ENCODE assay signal across 1 cellular context in the genomic region with DNA sequence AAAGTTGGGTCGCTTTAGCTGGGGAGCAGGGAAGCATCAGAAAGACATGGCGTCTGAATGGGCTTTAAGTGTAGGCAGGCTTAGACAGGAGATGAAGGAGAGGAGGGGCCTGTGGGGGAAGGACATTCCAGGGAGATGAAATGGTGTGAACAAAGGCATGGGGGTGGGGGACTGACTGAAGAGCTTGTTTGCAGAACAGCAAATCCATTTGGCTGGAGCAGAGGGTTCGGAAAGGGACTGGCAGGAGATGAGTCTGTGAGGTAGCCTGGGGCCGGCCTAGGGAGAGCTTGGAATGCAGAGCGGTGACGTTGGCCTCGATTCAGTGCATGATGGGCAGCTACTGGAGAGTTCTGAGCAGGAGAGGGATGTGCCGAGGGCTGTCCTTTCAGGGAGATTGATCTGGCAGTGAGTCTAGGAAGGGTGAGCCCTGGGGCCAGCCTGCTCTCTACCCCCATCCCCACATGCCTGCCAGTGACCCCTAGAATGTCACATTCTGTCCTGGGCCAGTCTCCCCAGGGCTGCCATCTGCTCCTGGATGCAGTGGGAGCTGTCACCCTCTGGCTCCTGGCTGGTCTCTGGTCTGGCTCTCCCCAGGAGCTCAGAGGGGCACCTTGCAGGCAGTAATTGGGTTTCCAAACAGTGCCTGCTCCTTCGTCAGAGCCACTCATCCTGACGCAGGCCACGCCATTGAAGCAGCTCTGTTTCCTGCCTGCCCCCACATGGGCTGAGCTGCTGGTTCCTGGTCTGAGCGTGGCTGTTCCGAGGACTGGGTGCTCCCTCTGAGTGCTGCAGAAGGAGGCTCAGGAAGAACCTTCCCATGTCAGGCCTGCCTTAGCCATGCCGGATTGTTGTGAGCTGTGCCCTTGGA.
TF ChIP-seq lines count a peak whose summit lies in the region.

No MANE protein-coding gene starts in this region.

TF ChIP-seq in HepG2, 621 proteins besides CTCF, POLR2A, EP300 and RAD21:
- TF ChIP-seq ZNF609 (CRISPR knock-in tag; IDR thresholded peaks at IDR 0.05; ENCODE audit: borderline replicate concordance) (no peak), NCOR1 (IDR thresholded peaks at IDR 0.05; ENCODE audit: borderline replicate concordance, low read length) (no peak)
